Comparison of ENCODE assay signal across 7 cellular contexts in the genomic region with DNA sequence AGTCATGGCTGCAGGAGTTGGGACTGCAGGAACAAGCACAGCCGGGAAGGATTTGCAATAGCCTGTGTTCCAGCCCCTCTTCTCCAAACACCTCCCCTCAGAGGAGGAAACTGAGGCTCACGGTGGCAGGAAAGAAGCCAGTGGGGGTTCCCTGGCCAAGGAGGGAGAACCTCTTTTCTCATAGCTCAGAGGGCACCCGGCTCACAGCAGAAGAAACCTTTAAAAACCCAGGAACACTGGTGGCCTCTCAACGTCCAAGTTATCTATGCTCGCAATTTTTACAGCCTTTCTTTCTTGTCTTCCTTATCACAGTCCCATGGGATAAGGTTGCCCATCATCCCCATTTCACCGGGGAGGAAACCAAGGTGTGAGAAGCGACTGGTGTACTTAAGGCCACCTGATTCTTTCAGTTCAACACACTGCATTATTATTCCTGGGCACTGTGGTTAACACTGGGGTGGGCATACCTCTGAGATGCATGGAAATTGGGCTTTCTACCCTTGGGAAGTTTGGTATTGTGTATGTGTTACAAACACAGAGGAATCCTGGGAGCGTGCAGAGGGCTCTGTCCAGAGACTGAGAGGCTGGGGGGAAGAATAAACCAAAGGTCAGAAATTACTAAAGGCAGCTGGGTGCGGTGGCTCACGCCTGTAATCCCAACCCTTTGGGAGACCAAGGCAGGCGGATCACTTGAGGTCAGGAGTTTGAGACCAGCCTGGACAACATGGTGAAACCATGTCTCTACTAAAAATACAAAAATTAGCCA. TPM values are rescaled to one million over a fixed set of nuclear protein-coding genes. Genes with fewer than 3 reads are reported as not detected.
A peak's percentile ranks its signal among the peaks of the same experiment; 100 is the strongest.
DNase-seq lines count a peak whose midpoint lies in the region; FAIRE-seq and TF ChIP-seq lines count a peak whose summit lies in the region.

No MANE protein-coding gene starts in this region.

- H3K4me3 ChIP-seq in ascending aorta: peak overlapping the region; percentile 86
- H3K4me3 ChIP-seq in stomach smooth muscle (ENCODE audit: low read length in 2 of 2): peak overlapping the region; percentile 91 to 96

- no peak for TF ChIP-seq CTCF in ascending aorta (IDR thresholded peaks at IDR 0.05)

- H3K36me3 ChIP-seq in ascending aorta (peaks cover 15% of the 10 kb centered on the region in 2 donors), stomach smooth muscle (ENCODE audit: control insufficient read depth in 2 of 2, insufficient read depth in 2 of 2, low read length in 2 of 2) (peaks cover 6 to 9% of the 10 kb centered on the region in 2 donors)

- no peak for FAIRE-seq in RCC 7860 (lab: Jason Lieb, UNC)

- H3K27me3 ChIP-seq in ascending aorta (no peaks in the 10 kb centered on the region), stomach smooth muscle (ENCODE audit: control insufficient read depth in 1 of 2, insufficient read depth in 2 of 2, low read length in 2 of 2) (no peaks in the 10 kb centered on the region)

- no peaks in the 10 kb centered on the region for H3K9me3 ChIP-seq in ascending aorta
- no peaks in the 10 kb centered on the region for H3K9me3 ChIP-seq in stomach smooth muscle (ENCODE audit: control insufficient read depth in 2 of 2, low read length in 2 of 2)

- DNase-seq in HuH-7 (ENCODE audit: low spot score) (peak; percentile 48), ascending aorta (ENCODE audit: low spot score in 2 of 2) (no peak), kidney glomerular epithelial cell (lab: John Stamatoyannopoulos, UW) (peak; percentile 5), hippocampal formation (lab: John Stamatoyannopoulos, UW) (no peak), RCC 7860 (ENCODE audit: low spot score) (no peak)
- DNase-seq in stimulated activated CD4-positive, alpha-beta T cell treated with anti-CD3 and anti-CD28 coated beads, Interleukin-2, amount 100 ng/mL, for 24 hours: no peak

- H3K27ac ChIP-seq in ascending aorta (peak overlapping the region; percentile 87 to 89), stomach smooth muscle (ENCODE audit: low read length) (peak overlapping the region; percentile 71)

- intact Hi-C loops in ascending aorta (cut with DNase I): loop anchor here (1.0 kb wide), 1 partner anchor 18 kb away; no protein-coding TSS in a partner anchor

- peak overlapping the region; percentile 86 to 90 for H3K9ac ChIP-seq in stomach smooth muscle (ENCODE audit: low read length in 2 of 2)

- H3K4me1 ChIP-seq in ascending aorta (peaks cover 4 to 7% of the 10 kb centered on the region in 2 donors), stomach smooth muscle (ENCODE audit: control insufficient read depth, insufficient read depth, low read length) (peaks cover 19% of the 10 kb centered on the region)

RNA-seq across cellular contexts. Expression of a gene that starts 0.8 kb away (rescaled TPM):
- total RNA-seq in ascending aorta: 12.3 TPM

RNA-seq across cellular contexts. Expression of a gene that starts 25.7 kb away (rescaled TPM):
- 66.3 TPM for total RNA-seq in ascending aorta

RNA-seq across cellular contexts. Expression of a gene that starts 25.9 kb away (rescaled TPM):
- total RNA-seq in ascending aorta: not detected

RNA-seq across cellular contexts. Expression of a gene that starts 39.6 kb away (rescaled TPM):
- total RNA-seq in ascending aorta: 78.8 TPM

Comparison
In these comparisons a context has a peak if more than half of its experiments do, and no peak if none do; other contexts are left out.
1. DNase-seq: peak in HuH-7 (single experiment) and kidney glomerular epithelial cell (single experiment); none in ascending aorta (0 of 2), hippocampal formation (0 of 2), stimulated activated CD4-positive, alpha-beta T cell treated with anti-CD3 and anti-CD28 coated beads, Interleukin-2, amount 100 ng/mL, for 24 hours (0 of 2) and RCC 7860 (single experiment).